In genomic region chr18:46720521-46720920, GRCh38 we compare ENCODE assay signal across 2 cellular contexts.
TF ChIP-seq lines count a peak whose summit lies in the region.

No MANE protein-coding gene starts in this region.

TF ChIP-seq in endothelial cell of umbilical vein, 7 proteins besides CTCF, POLR2A, EP300 and RAD21:
- TF ChIP-seq MAX (IDR thresholded peaks at IDR 0.05; ENCODE audit: insufficient read depth, insufficient read length) (no peak), JUN (IDR thresholded peaks at IDR 0.05; ENCODE audit: borderline replicate concordance, insufficient read depth, insufficient read length, low read depth) (no peak), POLR2AphosphoS5 (IDR thresholded peaks at IDR 0.05; ENCODE audit: insufficient read depth, low read depth, low read length) (no peak), FOS (IDR thresholded peaks at IDR 0.05; ENCODE audit: borderline replicate concordance, insufficient read depth, low read length) (no peak), EZH2 (IDR thresholded peaks at IDR 0.05; ENCODE audit: borderline replicate concordance, low read depth, low read length, severe bottlenecking) (no peak), GATA2 (IDR thresholded peaks at IDR 0.05; ENCODE audit: insufficient read depth, insufficient read length, low read depth, low read length) (no peak), MYC (IDR thresholded peaks at IDR 0.05; ENCODE audit: low read depth, low read length) (no peak)

TF ChIP-seq in HepG2, 621 proteins besides CTCF, POLR2A, EP300 and RAD21:
- TF ChIP-seq EZH2 (conservative IDR thresholded peaks at IDR 0.05; ENCODE audit: low read depth, low read length) = no peak
- 0 out of 4 replicates have a peak, but pooled peaks of 1 of the 2 experiments have one; percentile 7 for TF ChIP-seq MAFK (conservative IDR thresholded peaks at IDR 0.05 in 1 of 2, IDR thresholded peaks at IDR 0.05 in 1 of 2; ENCODE audit: low read length in 2 of 2)
